Comparison of ENCODE assay signal across 8 cellular contexts in the genomic region with DNA sequence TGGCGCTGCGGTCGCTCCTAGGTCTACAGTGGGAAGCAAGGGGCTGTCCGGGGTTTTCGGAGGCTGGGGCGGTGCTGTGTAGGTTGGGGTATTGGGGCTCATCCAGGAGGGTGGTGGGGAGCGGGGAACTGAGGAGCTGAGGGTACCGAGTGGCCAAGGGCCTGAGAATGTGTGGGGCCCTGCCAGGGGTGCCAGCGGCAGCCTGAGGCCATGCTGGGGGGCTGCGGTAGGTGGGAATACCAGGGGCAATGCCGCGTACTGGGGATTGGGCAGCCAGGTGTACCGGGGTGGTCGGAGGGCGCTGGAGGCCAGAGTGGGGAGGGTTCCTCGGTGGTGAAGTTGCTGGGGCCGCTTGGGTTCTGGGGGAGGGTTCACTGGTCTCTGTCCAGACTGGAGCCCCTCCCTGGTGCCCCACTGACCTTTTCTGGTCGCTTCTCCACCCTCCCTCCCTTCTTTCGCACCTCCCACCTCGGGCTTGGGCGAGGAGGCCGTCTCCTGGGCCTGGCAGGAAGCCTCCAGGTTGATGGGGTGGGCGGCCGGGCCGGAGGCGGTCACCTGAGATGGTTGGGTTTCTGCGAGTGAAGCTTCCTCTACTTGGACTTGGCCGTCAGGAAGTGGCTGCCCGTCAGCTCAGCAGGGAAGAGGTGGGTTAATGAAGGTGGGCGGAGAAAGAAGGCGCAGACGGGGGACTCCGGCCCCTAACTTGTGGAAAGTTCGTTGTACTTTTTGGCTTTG. TPM values are rescaled to one million over a fixed set of nuclear protein-coding genes. Genes with fewer than 3 reads are reported as not detected.
A peak's percentile ranks its signal among the peaks of the same experiment; 100 is the strongest.
DNase-seq lines count a peak whose midpoint lies in the region; ATAC-seq and TF ChIP-seq lines count a peak whose summit lies in the region.

No MANE protein-coding gene starts in this region.

- H3K9me3 ChIP-seq in SJCRH30 (replicated peaks) = no peaks in the 10 kb centered on the region

- no peaks in the 10 kb centered on the region for H3K27me3 ChIP-seq in SJCRH30

- peaks cover 7% of the 10 kb centered on the region for H3K4me1 Mint-ChIP-seq in endothelial cell (ENCODE audit: unreplicated experiment)
- H3K4me1 Mint-ChIP-seq in naive thymus-derived CD8-positive, alpha-beta T cell = peaks cover 21 to 48% (median 40%) of the 10 kb centered on the region in 4 donors

- H3K27ac ChIP-seq in SJCRH30 = peak overlapping the region; percentile 32; the same call in 1 of the 2 replicates

- H3K9me3 Mint-ChIP-seq in endothelial cell (ENCODE audit: unreplicated experiment) = peaks cover 6% of the 10 kb centered on the region
- no peaks in the 10 kb centered on the region for H3K9me3 Mint-ChIP-seq in naive thymus-derived CD8-positive, alpha-beta T cell

- H3K4me3 Mint-ChIP-seq in endothelial cell (ENCODE audit: unreplicated experiment) = peak overlapping the region; percentile 92
- H3K4me3 Mint-ChIP-seq in naive thymus-derived CD8-positive, alpha-beta T cell = peak overlapping the region; percentile 86 to 97 (median 90)

- peak; percentile 46 for ATAC-seq in HG02571 (IDR thresholded peaks at IDR 0.05; ENCODE audit: unreplicated experiment)
- peak; percentile 15 for ATAC-seq in naive thymus-derived CD8-positive, alpha-beta T cell

- H3K4me1 ChIP-seq in SJCRH30 = no peaks in the 10 kb centered on the region

- H3K27ac Mint-ChIP-seq in endothelial cell (ENCODE audit: unreplicated experiment) = peak overlapping the region; percentile 78
- peak overlapping the region; percentile 85 to 97 (median 93) for H3K27ac Mint-ChIP-seq in naive thymus-derived CD8-positive, alpha-beta T cell

- DNase-seq in activated CD8-positive, alpha-beta memory T cell treated with anti-CD3 and anti-CD28 coated beads for 24 hours = peak; percentile 66
- DNase-seq in activated CD8-positive, alpha-beta memory T cell treated with anti-CD3 and anti-CD28 coated beads, Interleukin-2, amount 50 U/mL, for 4 hours = no peak
- DNase-seq in SJCRH30 (peak in 1 of 2 experiments; percentile 20), endothelial cell (ENCODE audit: low spot score) (peak; percentile 19), hypothalamus (lab: John Stamatoyannopoulos, UW) (no peak), SW 1271 (lab: John Stamatoyannopoulos, UW) (no peak)
- peak in 1 of 10 donors; percentile 28 for DNase-seq in naive thymus-derived CD8-positive, alpha-beta T cell

- peaks cover 32% of the 10 kb centered on the region for H3K36me3 ChIP-seq in SJCRH30

- H3K4me3 ChIP-seq in SJCRH30 = peak overlapping the region; percentile 66

- POLR2A ChIA-PET in naive thymus-derived CD8-positive, alpha-beta T cell (lab: Charles Lee) = no interaction called here

- TF ChIP-seq CTCF in endothelial cell (IDR thresholded peaks at IDR 0.05; ENCODE audit: unreplicated experiment) = no peak

- peaks cover 12% of the 10 kb centered on the region for H3K27me3 Mint-ChIP-seq in endothelial cell (ENCODE audit: unreplicated experiment)
- H3K27me3 Mint-ChIP-seq in naive thymus-derived CD8-positive, alpha-beta T cell = no peaks in the 10 kb centered on the region

- peaks cover 35% of the 10 kb centered on the region for H3K36me3 Mint-ChIP-seq in endothelial cell (ENCODE audit: low read depth, unreplicated experiment)
- H3K36me3 Mint-ChIP-seq in naive thymus-derived CD8-positive, alpha-beta T cell = peaks cover 0 to 44% (median 11%) of the 10 kb centered on the region in 3 donors

RNA-seq across cellular contexts. Expression of a gene that starts 0.9 kb away (rescaled TPM):
- 25.7 and 28.4 TPM in 2 replicates for total RNA-seq in SJCRH30 (2014; rRNA removed; shearing (Covaris generic))
- total RNA-seq in endothelial cell (ENCODE audit: unreplicated experiment) = 25.9 TPM
- 100 to 1,000 TPM; 157 to 159 TPM for total RNA-seq in naive thymus-derived CD8-positive, alpha-beta T cell
- 10 to 100 TPM; 16.8 to 56.3 (median 22.8) TPM for polyA plus RNA-seq in naive thymus-derived CD8-positive, alpha-beta T cell

RNA-seq across cellular contexts. Expression of a gene that starts 22.6 kb away (rescaled TPM):
- total RNA-seq in SJCRH30 (2014; rRNA removed; shearing (Covaris generic)) = not detected in 2 replicates
- 0.31 TPM for total RNA-seq in endothelial cell (ENCODE audit: unreplicated experiment)
- not detected for total RNA-seq in naive thymus-derived CD8-positive, alpha-beta T cell
- polyA plus RNA-seq in naive thymus-derived CD8-positive, alpha-beta T cell = not detected

RNA-seq across cellular contexts. Expression of a gene that starts 55.3 kb away (rescaled TPM):
- total RNA-seq in SJCRH30 (2014; rRNA removed; shearing (Covaris generic)) = 0.05 and 0.08 TPM in 2 replicates
- total RNA-seq in endothelial cell (ENCODE audit: unreplicated experiment) = not detected
- 100 to 1,000 TPM; 131 to 132 TPM for total RNA-seq in naive thymus-derived CD8-positive, alpha-beta T cell
- polyA plus RNA-seq in naive thymus-derived CD8-positive, alpha-beta T cell = 100 to 1,000 TPM; 163 to 190 (median 169) TPM

Comparison
In these comparisons a context has a peak if more than half of its experiments do, and no peak if none do; other contexts are left out.
1. DNase-seq: peak in activated CD8-positive, alpha-beta memory T cell treated with anti-CD3 and anti-CD28 coated beads for 24 hours (single experiment) and endothelial cell (single experiment); none in activated CD8-positive, alpha-beta memory T cell treated with anti-CD3 and anti-CD28 coated beads, Interleukin-2, amount 50 U/mL, for 4 hours (single experiment), hypothalamus (0 of 51) and SW 1271 (0 of 2).
2. RNA of a gene that starts 55.3 kb away (total RNA-seq): 131 to 132 TPM in naive thymus-derived CD8-positive, alpha-beta T cell; 0.05 to 0.08 TPM in SJCRH30 and not detected in endothelial cell (single experiment); every median in the first group is over 100 times any median in the second.